ENCODE assay signal across 13 cellular contexts in the genomic region with DNA sequence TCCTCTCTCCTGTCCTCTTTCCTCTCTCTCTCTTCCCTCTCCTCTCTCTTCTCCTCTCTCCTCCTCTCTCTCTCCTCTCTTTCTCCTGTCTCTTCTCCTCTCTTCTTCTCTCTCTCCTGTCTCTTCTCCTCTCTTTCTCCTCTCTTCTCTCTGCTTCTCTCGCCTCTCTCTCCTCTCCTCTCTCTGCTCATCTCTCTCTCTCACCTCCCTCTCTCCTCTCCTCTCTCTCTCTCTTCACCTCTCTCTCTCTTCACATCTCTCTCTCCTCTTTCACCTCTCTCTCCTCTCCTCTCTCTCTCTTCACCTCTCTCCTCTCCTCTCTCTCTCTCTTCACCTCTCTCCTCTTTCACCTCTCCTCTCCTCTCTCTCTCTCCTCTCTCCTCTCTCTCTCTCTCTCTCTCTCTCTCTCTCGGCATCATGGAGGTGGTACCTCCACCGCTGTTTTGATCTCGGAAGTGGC. TPM values are rescaled to one million over a fixed set of nuclear protein-coding genes. Genes with fewer than 3 reads are reported as not detected.
DNase-seq lines count a peak whose midpoint lies in the region; ATAC-seq and TF ChIP-seq lines count a peak whose summit lies in the region.
"Had no signal": no experiment of that assay in that cellular context is flagged by ENCODE, and none has a peak within 500 bp of the region (broad histone marks: within the 10 kb centered on the region; RNA-seq: fewer than 3 reads in every experiment).

No MANE protein-coding gene starts in this region.

- H3K36me3 ChIP-seq in BLaER1 (no peaks in the 10 kb centered on the region), mesendoderm (ENCODE audit: control insufficient read depth, insufficient read depth, low read length) (no peaks in the 10 kb centered on the region), testis (ENCODE audit: low read depth, missing control alignments) (no peaks in the 10 kb centered on the region), neuronal stem cell (replicated peaks in 1 of 2; ENCODE audit: control insufficient read depth in 2 of 2, insufficient read depth in 2 of 2, low read length in 2 of 2) (no peaks in the 10 kb centered on the region)

- H3K9ac ChIP-seq in BLaER1 (no peak overlapping the region), mesendoderm (ENCODE audit: low read length) (no peak overlapping the region), neuronal stem cell (ENCODE audit: low read depth, low read length, poor library complexity) (no peak overlapping the region)

- H2AFZ ChIP-seq in neuronal stem cell (ENCODE audit: low read length), result no peak overlapping the region

- H3K27me3 ChIP-seq in BLaER1, result peaks cover 32% of the 10 kb centered on the region
- no peaks in the 10 kb centered on the region for H3K27me3 ChIP-seq in mesendoderm (ENCODE audit: insufficient read depth, low read length, poor library complexity)
- H3K27me3 ChIP-seq in testis, result no peaks in the 10 kb centered on the region
- no peaks in the 10 kb centered on the region for H3K27me3 ChIP-seq in neuronal stem cell (ENCODE audit: control insufficient read depth in 3 of 3, insufficient read depth in 3 of 3, low read depth in 1 of 3, low read length in 3 of 3)
- no peaks in the 10 kb centered on the region for H3K27me3 ChIP-seq in foreskin keratinocyte

- TF ChIP-seq POLR2A in testis (IDR thresholded peaks at IDR 0.05), result no peak

- peaks cover 8% of the 10 kb centered on the region for H3K27me3 Mint-ChIP-seq in activated T-helper 17 cell treated with anti-CD3 and anti-CD28 coated beads, Interleukin-2, amount 50 U/mL, for 72 hours
- H3K27me3 Mint-ChIP-seq: CD4-positive, CD25-positive, alpha-beta regulatory T cell had no signal

- H2BK120ac ChIP-seq in mesendoderm (ENCODE audit: low read depth, low read length), result no peak overlapping the region
- H2BK120ac ChIP-seq in neuronal stem cell (ENCODE audit: low read depth, low read length), result no peak overlapping the region

- H3K79me1 ChIP-seq in mesendoderm (ENCODE audit: low read length), result no peaks in the 10 kb centered on the region
- H3K79me1 ChIP-seq in neuronal stem cell (ENCODE audit: low read depth, low read length), result peaks cover 2% of the 10 kb centered on the region

- peaks cover 96% of the 10 kb centered on the region for H3K4me1 ChIP-seq in BLaER1
- H3K4me1 ChIP-seq in mesendoderm (ENCODE audit: control insufficient read depth, low read depth, low read length), result peaks cover 5% of the 10 kb centered on the region
- no peaks in the 10 kb centered on the region for H3K4me1 ChIP-seq in testis
- peaks cover 0 to 9% of the 10 kb centered on the region in 2 donors for H3K4me1 ChIP-seq in neuronal stem cell (ENCODE audit: control insufficient read depth in 2 of 2, insufficient read depth in 1 of 2, low read depth in 1 of 2, low read length in 2 of 2)
- no peaks in the 10 kb centered on the region for H3K4me1 ChIP-seq in foreskin keratinocyte

- H3K9me3 ChIP-seq in BLaER1, result no peaks in the 10 kb centered on the region
- H3K9me3 ChIP-seq in testis, result no peaks in the 10 kb centered on the region
- H3K9me3 ChIP-seq in neuronal stem cell (replicated peaks in 1 of 2; ENCODE audit: control insufficient read depth in 2 of 2, insufficient read depth in 1 of 2, low read depth in 1 of 2, low read length in 2 of 2), result peaks cover 0 to 3% of the 10 kb centered on the region in 2 donors

- no peak overlapping the region for H2AK5ac ChIP-seq in mesendoderm (ENCODE audit: low read length)
- no peak overlapping the region for H2AK5ac ChIP-seq in neuronal stem cell (ENCODE audit: low read depth, low read length)

- intact Hi-C loops in testis (cut with DNase I; ENCODE audit: low total_unique reads), result no loop called here

- H3K4me3 ChIP-seq in BLaER1 (no peak overlapping the region), mesendoderm (ENCODE audit: low read length) (no peak overlapping the region), testis (no peak overlapping the region), neuronal stem cell (ENCODE audit: low read length in 2 of 2) (no peak overlapping the region)

- WGBS in mesendoderm (ENCODE audit: extremely low coverage, insufficient coverage, low lambda C conversion rate), result no CpG with 5 or more reads among the region's 4 CpGs
- 77 to 85% methylated on average over 4 of the region's 4 CpGs for WGBS in testis, 2 donors
- no CpG with 5 or more reads among the region's 4 CpGs for WGBS in neuronal stem cell (ENCODE audit: extremely low coverage in 2 of 2, insufficient read length in 2 of 2, insufficient replicate concordance in 1 of 2), 2 donors

- no peak overlapping the region for H2BK5ac ChIP-seq in mesendoderm (ENCODE audit: low read length)
- no peak overlapping the region for H2BK5ac ChIP-seq in neuronal stem cell (ENCODE audit: low read length)

- no peak overlapping the region for H3K4me3 Mint-ChIP-seq in activated T-helper 17 cell treated with anti-CD3 and anti-CD28 coated beads, Interleukin-2, amount 50 U/mL, for 72 hours
- H3K4me3 Mint-ChIP-seq: CD4-positive, CD25-positive, alpha-beta regulatory T cell had no signal

- no peak overlapping the region for H4K5ac ChIP-seq in mesendoderm (ENCODE audit: low read length)

- H3K4ac ChIP-seq in mesendoderm (ENCODE audit: low read depth, low read length), result no peak overlapping the region
- no peak overlapping the region for H3K4ac ChIP-seq in neuronal stem cell (ENCODE audit: low read length)

- no peak overlapping the region for H4K91ac ChIP-seq in neuronal stem cell (ENCODE audit: low read depth, low read length, poor library complexity)

- H4K8ac ChIP-seq in mesendoderm (ENCODE audit: low read depth, low read length) (no peak overlapping the region), neuronal stem cell (ENCODE audit: low read depth, low read length) (no peak overlapping the region)

- ATAC-seq in activated T-helper 17 cell treated with anti-CD3 and anti-CD28 coated beads, Interleukin-2, amount 50 U/mL, for 72 hours (replicated peaks), result no peak
- ATAC-seq in foreskin keratinocyte, result no peak

- no peak overlapping the region for H2BK15ac ChIP-seq in mesendoderm (replicated peaks; ENCODE audit: low read depth)
- no peak overlapping the region for H2BK15ac ChIP-seq in neuronal stem cell (ENCODE audit: low read length)

- TF ChIP-seq CTCF in testis (IDR thresholded peaks at IDR 0.05) (no peak), foreskin keratinocyte (conservative IDR thresholded peaks at IDR 0.05) (no peak)

- H3K9me3 Mint-ChIP-seq in activated T-helper 17 cell treated with anti-CD3 and anti-CD28 coated beads, Interleukin-2, amount 50 U/mL, for 72 hours, result no peaks in the 10 kb centered on the region
- H3K9me3 Mint-ChIP-seq: CD4-positive, CD25-positive, alpha-beta regulatory T cell had no signal

- no peaks in the 10 kb centered on the region for H3K4me1 Mint-ChIP-seq in activated T-helper 17 cell treated with anti-CD3 and anti-CD28 coated beads, Interleukin-2, amount 50 U/mL, for 72 hours
- H3K4me1 Mint-ChIP-seq: CD4-positive, CD25-positive, alpha-beta regulatory T cell had no signal

- H3K4me2 ChIP-seq in BLaER1, result peak overlapping the region; percentile 82
- H3K4me2 ChIP-seq in mesendoderm (ENCODE audit: low read length), result no peak overlapping the region
- no peak overlapping the region for H3K4me2 ChIP-seq in neuronal stem cell (ENCODE audit: insufficient read depth, low read length, poor library complexity, severe bottlenecking)

- H4K20me1 ChIP-seq in BLaER1, result peaks cover 21% of the 10 kb centered on the region

- no peak overlapping the region for H3K18ac ChIP-seq in mesendoderm (ENCODE audit: low read length)
- H3K18ac ChIP-seq in neuronal stem cell (ENCODE audit: low read length), result no peak overlapping the region

- peak overlapping the region; percentile 21 for H3K27ac Mint-ChIP-seq in activated T-helper 17 cell treated with anti-CD3 and anti-CD28 coated beads, Interleukin-2, amount 50 U/mL, for 72 hours

- H3K27ac ChIP-seq in BLaER1 (no peak overlapping the region), mesendoderm (ENCODE audit: low read depth, low read length) (no peak overlapping the region), testis (peak overlapping the region; percentile 24 to 36), neuronal stem cell (replicated peaks; ENCODE audit: low read length) (no peak overlapping the region), foreskin keratinocyte (no peak overlapping the region)
- H3K27ac ChIP-seq: 22Rv1 had no signal

- H3K36me3 Mint-ChIP-seq in activated T-helper 17 cell treated with anti-CD3 and anti-CD28 coated beads, Interleukin-2, amount 50 U/mL, for 72 hours (ENCODE audit: low read depth), result no peaks in the 10 kb centered on the region
- H3K36me3 Mint-ChIP-seq: CD4-positive, CD25-positive, alpha-beta regulatory T cell had no signal

- H2BK12ac ChIP-seq in neuronal stem cell (ENCODE audit: low read length), result no peak overlapping the region

- H3K79me2 ChIP-seq in mesendoderm (ENCODE audit: control insufficient read depth, insufficient read depth, low read length), result no peaks in the 10 kb centered on the region

- DNase-seq in mesendoderm, result no peak
- DNase-seq in testis, result no peak
- DNase-seq in neuronal stem cell (ENCODE audit: low spot score), result no peak
- no peak for DNase-seq in foreskin keratinocyte
- no peak for DNase-seq in T-helper 1 cell
- DNase-seq: CD4-positive, CD25-positive, alpha-beta regulatory T cell; DMS53; GF-D8; IMR-90 had no signal

- H3K23ac ChIP-seq in mesendoderm (ENCODE audit: low read length), result no peak overlapping the region
- H3K23ac ChIP-seq in neuronal stem cell (ENCODE audit: low read depth, low read length, poor library complexity), result no peak overlapping the region

- no peak overlapping the region for H3K14ac ChIP-seq in neuronal stem cell (ENCODE audit: low read length)

- peak overlapping the region; percentile 70 for H3K56ac ChIP-seq in mesendoderm (ENCODE audit: low read length)

RNA-seq across cellular contexts. Expression of a gene that starts 30.1 kb away (rescaled TPM):
- total RNA-seq in activated T-helper 17 cell treated with anti-CD3 and anti-CD28 coated beads, Interleukin-2, amount 50 U/mL, for 72 hours, result not detected
- polyA plus RNA-seq in mesendoderm (2013, experiment 1 of 2), result 1.6 TPM
- 1.2 TPM for polyA plus RNA-seq in mesendoderm (2013, experiment 2 of 2)
- 10 to 100 TPM; 36.0 to 67.6 TPM for total RNA-seq in testis
- 59.0 TPM for polyA plus RNA-seq in testis (ENCODE audit: insufficient read depth, low read depth, low replicate concordance)
- 1.5 TPM for polyA plus RNA-seq in neuronal stem cell (2013, experiment 1 of 2)
- polyA plus RNA-seq in neuronal stem cell (2013, experiment 2 of 2), result 1.4 TPM
- 1.8 and 2.1 TPM in 2 replicates for total RNA-seq in foreskin keratinocyte
- polyA plus RNA-seq in foreskin keratinocyte, result 1.5 and 1.7 TPM in 2 replicates
- total RNA-seq: CD4-positive, CD25-positive, alpha-beta regulatory T cell; HT-29 had no signal
- polyA plus RNA-seq: CD4-positive, CD25-positive, alpha-beta regulatory T cell had no signal

Comparison
In these comparisons a context has a peak if more than half of its experiments do, and no peak if none do; other contexts are left out.
1. H3K27ac ChIP-seq: peak in testis (2 of 2); none in BLaER1 (single experiment), mesendoderm (single experiment), neuronal stem cell (single experiment) and foreskin keratinocyte (single experiment).
2. RNA of a gene that starts 30.1 kb away (total RNA-seq): 36.0 to 67.6 TPM in testis; 1.8 to 2.1 TPM in foreskin keratinocyte and not detected in activated T-helper 17 cell treated with anti-CD3 and anti-CD28 coated beads, Interleukin-2, amount 50 U/mL, for 72 hours; every median in the first group is over 10 times any median in the second.